Comparison of ENCODE assay signal across 1 cellular context in the genomic region with DNA sequence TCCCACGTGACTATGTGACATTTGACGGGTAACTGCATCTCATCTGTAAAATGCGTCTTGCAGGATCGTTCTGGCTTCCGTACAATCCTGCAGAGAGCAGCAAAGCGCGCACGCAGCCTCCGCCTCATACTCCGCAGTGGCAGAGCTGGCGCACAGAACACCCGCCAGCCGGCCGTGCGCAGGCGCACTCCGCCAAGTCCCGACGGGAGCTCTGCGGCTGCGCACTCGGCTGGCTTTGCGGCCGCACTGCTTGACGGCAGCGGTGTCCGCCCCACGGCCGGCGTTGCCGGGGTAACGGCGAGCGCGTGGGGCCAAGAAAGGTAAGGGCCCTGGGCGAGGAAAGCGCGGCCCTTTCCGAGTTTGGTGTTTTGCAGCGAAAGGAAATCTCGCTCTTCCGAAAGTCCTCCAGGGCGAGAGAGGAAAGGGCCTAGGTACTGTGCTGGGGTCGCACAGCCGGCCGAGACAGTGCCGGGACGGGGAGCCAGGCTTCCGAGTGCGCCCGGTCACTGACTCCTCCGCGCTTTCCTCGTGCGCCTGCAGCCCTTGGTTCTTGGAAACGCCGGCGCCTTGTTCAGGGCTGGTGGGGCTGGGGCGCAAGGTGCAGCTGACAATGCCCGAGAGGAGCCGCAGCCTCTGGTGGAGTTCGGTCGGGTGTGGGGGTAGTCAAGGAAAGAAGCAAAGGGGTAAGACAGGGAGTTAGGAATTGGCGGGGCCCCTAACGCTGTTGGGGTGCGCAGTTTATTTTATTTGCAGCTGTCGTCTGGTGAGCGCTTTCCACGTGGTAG.
TF ChIP-seq lines count a peak whose summit lies in the region.

Gene TSEN2, plus strand, starts transcription at position 283 of the 785 bp plus-strand sequence. CDS start 5,321 bp downstream, outside the sequence.

TF ChIP-seq in IMR-90, 13 proteins besides CTCF, POLR2A, EP300 and RAD21 (continued from another document):
- peak; percentile 81; the same call in 1 of the 2 replicates for TF ChIP-seq USF2 (IDR thresholded peaks at IDR 0.05; ENCODE audit: low read depth, low read length)
- TF ChIP-seq CEBPB (IDR thresholded peaks at IDR 0.05; ENCODE audit: low read depth, low read length) = no peak
- TF ChIP-seq NFE2L2 (IDR thresholded peaks at IDR 0.05; ENCODE audit: low read depth, low read length) = no peak
- TF ChIP-seq FOS (IDR thresholded peaks at IDR 0.05; ENCODE audit: low read depth, low read length) = no peak
- TF ChIP-seq MXI1 (IDR thresholded peaks at IDR 0.05; ENCODE audit: borderline replicate concordance, low read depth, low read length) = peak; percentile 92; the same call in 1 of the 2 replicates
- no peak for TF ChIP-seq RFX5 (IDR thresholded peaks at IDR 0.05; ENCODE audit: low read depth, low read length)
- TF ChIP-seq MAFK (IDR thresholded peaks at IDR 0.05; ENCODE audit: low read depth, low read length) = no peak
- TF ChIP-seq, protein P1, sequence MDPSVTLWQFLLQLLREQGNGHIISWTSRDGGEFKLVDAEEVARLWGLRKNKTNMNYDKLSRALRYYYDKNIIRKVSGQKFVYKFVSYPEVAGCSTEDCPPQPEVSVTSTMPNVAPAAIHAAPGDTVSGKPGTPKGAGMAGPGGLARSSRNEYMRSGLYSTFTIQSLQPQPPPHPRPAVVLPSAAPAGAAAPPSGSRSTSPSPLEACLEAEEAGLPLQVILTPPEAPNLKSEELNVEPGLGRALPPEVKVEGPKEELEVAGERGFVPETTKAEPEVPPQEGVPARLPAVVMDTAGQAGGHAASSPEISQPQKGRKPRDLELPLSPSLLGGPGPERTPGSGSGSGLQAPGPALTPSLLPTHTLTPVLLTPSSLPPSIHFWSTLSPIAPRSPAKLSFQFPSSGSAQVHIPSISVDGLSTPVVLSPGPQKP (IDR thresholded peaks at IDR 0.05; ENCODE audit: borderline replicate concordance, low read depth, low read length) = no peak
- no peak for TF ChIP-seq CHD1 (IDR thresholded peaks at IDR 0.05; ENCODE audit: low read depth, low read length)
TF ChIP-seq in IMR-90: peak in this region for 4.
